ENCODE assay signal across 28 cellular contexts in genomic region chr15:81373996-81374395, GRCh38. TPM values are rescaled to one million over a fixed set of nuclear protein-coding genes. Genes with fewer than 3 reads are reported as not detected.
A peak's percentile ranks its signal among the peaks of the same experiment; 100 is the strongest.
DNase-seq lines count a peak whose midpoint lies in the region; ATAC-seq, FAIRE-seq and TF ChIP-seq lines count a peak whose summit lies in the region.
"Had no signal": no experiment of that assay in that cellular context is flagged by ENCODE, and none has a peak within 500 bp of the region (broad histone marks: within the 10 kb centered on the region; RNA-seq: fewer than 3 reads in every experiment).

Gene TMC3 (minus strand): TSS chr15:81374213. CDS start chr15:81374077, 136 bp downstream.

- H3K9me2 ChIP-seq in hepatocyte (replicated peaks; ENCODE audit: insufficient read depth): no peaks in the 10 kb centered on the region

- H3K4me2 ChIP-seq in hepatocyte: no peak within 1 kb of the TSS

- FAIRE-seq in pancreas (lab: Jason Lieb, UNC): no peak
- FAIRE-seq: GM12878, RCC 7860, small intestine had no signal

- H3K36me3 ChIP-seq in hepatocyte (replicated peaks; ENCODE audit: insufficient read depth, low read depth) (no peaks in the 10 kb centered on the region), pancreas (peaks cover 0 to 5% (median 0%) of the 10 kb centered on the region in 3 donors)
- H3K36me3 ChIP-seq: breast epithelium, gastrocnemius medialis, lower lobe of right lung had no signal

- H3K4me3 ChIP-seq in hepatocyte: no peak within 1 kb of the TSS
- no peak within 1 kb of the TSS for H3K4me3 ChIP-seq in pancreas
- H3K4me3 ChIP-seq: breast epithelium, gastrocnemius medialis, GM12878, lower lobe of right lung had no signal

- no peaks in the 10 kb centered on the region for H4K20me1 ChIP-seq in hepatocyte (ENCODE audit: insufficient read depth, poor library complexity, severe bottlenecking)

- TF ChIP-seq CTCF in hepatocyte (IDR thresholded peaks at IDR 0.05; ENCODE audit: poor library complexity) (no peak), pancreas (IDR thresholded peaks at IDR 0.05) (no peak)

- H3K27ac ChIP-seq in hepatocyte (peak within 1 kb of the TSS; percentile 21), pancreas (no peak within 1 kb of the TSS)
- H3K27ac ChIP-seq: breast epithelium, gastrocnemius medialis, lower lobe of right lung had no signal

- H2AFZ ChIP-seq in hepatocyte: no peak within 1 kb of the TSS

- H3K4me1 ChIP-seq in hepatocyte (ENCODE audit: insufficient read depth) (peaks cover 8% of the 10 kb centered on the region), pancreas (peaks cover 3 to 4% (median 3%) of the 10 kb centered on the region in 3 donors)
- H3K4me1 ChIP-seq: breast epithelium, gastrocnemius medialis, lower lobe of right lung had no signal

- intact Hi-C loops in pancreas (cut with DNase I): no loop called here

- H3K9me3 ChIP-seq in hepatocyte (ENCODE audit: low read depth) (no peaks in the 10 kb centered on the region), pancreas (no peaks in the 10 kb centered on the region)
- H3K9me3 ChIP-seq: breast epithelium, gastrocnemius medialis, lower lobe of right lung had no signal

- DNase-seq in G401 (ENCODE audit: low spot score) (peak; percentile 84), RPMI7951 (ENCODE audit: low read depth) (peak; percentile 33), hepatocyte (ENCODE audit: low spot score) (no peak), pancreas (no peak), DMS53 treated with DMSO at 0.1 percent for 48 hours (lab: John Stamatoyannopoulos, UW; ENCODE audit: unreplicated experiment) (no peak), NCI-H128 (lab: John Stamatoyannopoulos, UW; ENCODE audit: unreplicated experiment) (no peak)
- DNase-seq: activated naive CD8-positive, alpha-beta T cell treated with anti-CD3 and anti-CD28 coated beads for 36 hours; CD4-positive, CD25-positive, alpha-beta regulatory T cell; DMS 273 treated with DMSO at 0.1 percent for 48 hours; erythroblast; gastrocnemius medialis; GF-D8; H9; lower lobe of right lung; NCI-H1105 treated with DMSO at 0.1 percent for 48 hours; small intestine; stimulated activated CD4-positive, alpha-beta T cell treated with anti-CD3 and anti-CD28 coated beads, Interleukin-4, amount 100 ng/mL, for 24 hours; T1000 had no signal

- in situ Hi-C loops in G401 (cut with HindIII; ENCODE audit: low sequenced_read_pairs): no loop called here

- H3K27me3 ChIP-seq in hepatocyte (no peaks in the 10 kb centered on the region), pancreas (no peaks in the 10 kb centered on the region)
- H3K27me3 ChIP-seq: breast epithelium, gastrocnemius medialis had no signal

- H3K79me2 ChIP-seq in hepatocyte: no peaks in the 10 kb centered on the region

- WGBS in hepatocyte (ENCODE audit: low lambda C conversion rate, missing lambda C conversion rate): 82% methylated on average over 9 of the region's 9 CpGs
- WGBS in pancreas, 2 donors: 65% methylated on average over 9 of the region's 9 CpGs

- ATAC-seq in pancreas: peak in 3 of 4 donors; percentile 37 to 61 (median 57)
- no peak for ATAC-seq in HG03108 (IDR thresholded peaks at IDR 0.05; ENCODE audit: unreplicated experiment)
- ATAC-seq in GM19463 (IDR thresholded peaks at IDR 0.05; ENCODE audit: unreplicated experiment): no peak
- ATAC-seq: activated CD4-positive, CD25-positive, alpha-beta regulatory T cell treated with anti-CD3 and anti-CD28 coated beads, Interleukin-2, amount 50 U/mL, for 24 hours; gastrocnemius medialis; GM12878; lower lobe of right lung had no signal

RNA-seq across cellular contexts. Expression of gene TMC3, which starts in this region (rescaled TPM):
- total RNA-seq in G401 (2014; rRNA removed; shearing (Covaris generic)): not detected in 2 replicates
- not detected in 2 replicates for total RNA-seq in RPMI7951 (2014; rRNA removed; shearing (Covaris generic))
- total RNA-seq in hepatocyte: 0.12 and 0.43 TPM in 2 replicates
- 0.19 TPM in 1 of 2 replicates, not detected in the other for polyA plus RNA-seq in hepatocyte
- under 1 TPM in 1 of 6 donors, not detected in 5; 0.03 TPM for total RNA-seq in pancreas
- polyA plus RNA-seq in pancreas: under 1 TPM in 1 of 2 donors, not detected in 1; 0.05 TPM
- total RNA-seq: activated naive CD8-positive, alpha-beta T cell treated with anti-CD3 and anti-CD28 coated beads for 36 hours; CD4-positive, CD25-positive, alpha-beta regulatory T cell; dermis microvascular lymphatic vessel endothelial cell; gastrocnemius medialis; GM12878; H9; LHCN-M2; lower lobe of right lung; myocyte; subcutaneous adipose tissue had no signal

Comparison
In these comparisons a context has a peak if more than half of its experiments do, and no peak if none do; other contexts are left out.
1. Peak in DNase-seq in G401; RNA of the gene not detected or under 1 TPM.
2. Peak in DNase-seq in RPMI7951; RNA of the gene not detected or under 1 TPM.
3. Peak in ATAC-seq in pancreas; RNA of the gene not detected or under 1 TPM.